ENCODE assay signal across 1 cellular context in the genomic region with DNA sequence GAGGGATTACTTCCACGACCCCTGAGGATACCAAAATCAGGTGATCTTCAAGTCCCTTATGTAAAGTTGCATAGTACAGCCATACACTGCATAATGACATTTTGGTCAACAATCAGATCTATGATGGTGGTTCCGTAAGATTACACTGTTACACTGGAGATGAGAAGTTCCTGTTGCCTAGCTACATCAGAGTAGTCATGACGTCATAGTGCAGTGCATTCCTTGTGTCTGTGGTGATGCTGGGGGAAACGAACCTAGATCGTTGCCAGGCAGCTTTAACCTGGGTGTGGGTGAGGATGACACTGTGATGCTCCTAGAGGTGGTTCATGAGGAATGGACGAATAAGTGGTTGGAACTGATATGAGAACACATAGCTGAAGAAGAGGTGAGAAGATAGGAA.
TF ChIP-seq lines count a peak whose summit lies in the region.

No MANE protein-coding gene starts in this region.

TF ChIP-seq in HEK293, 187 proteins besides CTCF, POLR2A, EP300 and RAD21 (continued from another document):
- 0 out of 2 replicates have a peak, but pooled peaks have one; percentile 18 for TF ChIP-seq ZBTB21 (tag by site-specific recombination; IDR thresholded peaks at IDR 0.05)
